In the genomic region with DNA sequence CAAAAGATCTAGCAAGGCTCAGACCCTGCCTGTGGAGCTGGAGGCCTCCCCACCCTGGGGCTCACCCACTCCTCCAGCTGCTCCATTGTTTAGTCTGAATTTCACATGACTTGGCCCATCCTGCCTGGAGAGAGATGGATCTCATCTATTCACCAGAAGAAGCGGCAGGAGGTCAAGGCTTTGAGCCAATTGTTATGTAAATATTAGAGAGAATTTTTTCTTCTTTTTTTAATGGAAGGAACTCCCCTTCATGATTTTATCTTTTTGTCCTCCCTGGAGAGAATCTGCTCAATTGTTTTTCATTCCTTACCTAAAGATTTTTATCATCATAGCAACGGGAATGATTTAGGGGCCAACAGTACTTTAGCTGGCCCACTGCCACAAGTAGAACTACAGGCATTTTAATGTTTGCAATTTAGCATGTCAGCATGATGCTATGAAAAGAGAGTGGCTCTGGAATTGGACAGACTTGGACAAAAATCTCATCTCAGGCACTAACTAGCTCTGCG, we compare ENCODE assay signal across 14 cellular contexts. TPM values are rescaled to one million over a fixed set of nuclear protein-coding genes. Genes with fewer than 3 reads are reported as not detected.
DNase-seq lines count a peak whose midpoint lies in the region; ATAC-seq and TF ChIP-seq lines count a peak whose summit lies in the region.
"Had no signal": no experiment of that assay in that cellular context is flagged by ENCODE, and none has a peak within 500 bp of the region (broad histone marks: within the 10 kb centered on the region; RNA-seq: fewer than 3 reads in every experiment).

No MANE protein-coding gene starts in this region.

- peaks cover 7% of the 10 kb centered on the region for H3K36me3 Mint-ChIP-seq in brain
- peaks cover 25% of the 10 kb centered on the region for H3K36me3 Mint-ChIP-seq in activated CD4-positive, alpha-beta memory T cell treated with anti-CD3 and anti-CD28 coated beads, Interleukin-2, amount 10 ng/mL, durations not matched to agents 7 days and 5 days (ENCODE audit: low read depth)

- intact Hi-C loops in heart right ventricle (cut with DNase I) (loop anchor here in 4 of 10 donors (1.0 to 5.0 kb wide), 4 partner anchors 33 to 114 kb away; partner anchors contain the start of gene GYPC (in 2 of the 4)), right cardiac atrium (cut with DNase I) (no loop called here), left lung (cut with DNase I) (no loop called here), upper lobe of right lung (cut with DNase I) (no loop called here)

- CTCF ChIA-PET in activated CD4-positive, alpha-beta memory T cell treated with anti-CD3 and anti-CD28 coated beads, Interleukin-2, amount 10 ng/mL, durations not matched to agents 7 days and 5 days (lab: Charles Lee) = no interaction called here

- H3K27me3 Mint-ChIP-seq in brain = no peaks in the 10 kb centered on the region
- H3K27me3 Mint-ChIP-seq in activated CD4-positive, alpha-beta memory T cell treated with anti-CD3 and anti-CD28 coated beads, Interleukin-2, amount 10 ng/mL, durations not matched to agents 7 days and 5 days = no peaks in the 10 kb centered on the region
- H3K27me3 Mint-ChIP-seq: activated naive CD8-positive, alpha-beta T cell treated with anti-CD3 and anti-CD28 coated beads, Interleukin-2, amount 10 ng/mL, durations not matched to agents 7 days and 5 days had no signal

- ATAC-seq in heart right ventricle (peak in 6 of 8 donors; percentile 43 to 81 (median 62)), right cardiac atrium (no peak), left lung (peak; percentile 56), upper lobe of right lung (no peak), HG03280 (IDR thresholded peaks at IDR 0.05; ENCODE audit: unreplicated experiment) (no peak)

- H3K27me3 ChIP-seq in heart right ventricle (no peaks in the 10 kb centered on the region), right cardiac atrium (ENCODE audit: control insufficient read depth, insufficient read depth) (no peaks in the 10 kb centered on the region), left lung (no peaks in the 10 kb centered on the region), upper lobe of right lung (no peaks in the 10 kb centered on the region)
- H3K27me3 ChIP-seq: SJSA1, uterus had no signal

- peak overlapping the region in 8 of 10 donors; percentile 35 to 80 (median 58) for H3K27ac ChIP-seq in heart right ventricle
- no peak overlapping the region for H3K27ac ChIP-seq in right cardiac atrium (ENCODE audit: low read length)
- peak overlapping the region; percentile 20 for H3K27ac ChIP-seq in left lung
- peak overlapping the region; percentile 51 for H3K27ac ChIP-seq in upper lobe of right lung
- H3K27ac ChIP-seq: KMS-11, SJSA1 had no signal

- 47 to 58% methylated on average over 3 of the region's 3 CpGs for WGBS in heart right ventricle, 2 donors
- WGBS in right cardiac atrium = 41% methylated on average over 3 of the region's 3 CpGs

- H3K4me3 Mint-ChIP-seq in brain = peak overlapping the region in 1 of 5 experiments; percentile 46
- H3K4me3 Mint-ChIP-seq in activated CD4-positive, alpha-beta memory T cell treated with anti-CD3 and anti-CD28 coated beads, Interleukin-2, amount 10 ng/mL, durations not matched to agents 7 days and 5 days = no peak overlapping the region
- H3K4me3 Mint-ChIP-seq: activated naive CD8-positive, alpha-beta T cell treated with anti-CD3 and anti-CD28 coated beads, Interleukin-2, amount 10 ng/mL, durations not matched to agents 7 days and 5 days had no signal

- peak in 1 of 2 donors; percentile 51 for DNase-seq in heart right ventricle
- DNase-seq in right cardiac atrium = no peak
- DNase-seq in left lung = no peak
- DNase-seq in upper lobe of right lung = no peak
- DNase-seq in iPS-NIHi7 (ENCODE audit: extremely low spot score) = no peak
- no peak for DNase-seq in activated CD4-positive, alpha-beta memory T cell treated with anti-CD3 and anti-CD28 coated beads, Interleukin-2, amount 10 ng/mL, durations not matched to agents 7 days and 5 days
- DNase-seq: activated naive CD8-positive, alpha-beta T cell treated with anti-CD3 and anti-CD28 coated beads, Interleukin-2, amount 10 ng/mL, durations not matched to agents 7 days and 5 days; DMS153; NCI-H1436 had no signal

- peaks cover 0 to 5% (median 0%) of the 10 kb centered on the region in 11 donors for H3K9me3 ChIP-seq in heart right ventricle
- no peaks in the 10 kb centered on the region for H3K9me3 ChIP-seq in right cardiac atrium (ENCODE audit: control insufficient read depth, low read length)
- H3K9me3 ChIP-seq in left lung = no peaks in the 10 kb centered on the region
- H3K9me3 ChIP-seq in upper lobe of right lung = no peaks in the 10 kb centered on the region
- H3K9me3 ChIP-seq: SJSA1, uterus had no signal

- H3K4me1 Mint-ChIP-seq in brain = peaks cover 46% of the 10 kb centered on the region
- peaks cover 2% of the 10 kb centered on the region for H3K4me1 Mint-ChIP-seq in activated CD4-positive, alpha-beta memory T cell treated with anti-CD3 and anti-CD28 coated beads, Interleukin-2, amount 10 ng/mL, durations not matched to agents 7 days and 5 days

- H3K4me1 ChIP-seq in heart right ventricle (peaks cover 8 to 81% (median 34%) of the 10 kb centered on the region in 9 donors), right cardiac atrium (ENCODE audit: control insufficient read depth, insufficient read depth, low read length) (peaks cover 6% of the 10 kb centered on the region), left lung (no peaks in the 10 kb centered on the region), upper lobe of right lung (peaks cover 19% of the 10 kb centered on the region)
- H3K4me1 ChIP-seq: SJSA1, uterus had no signal

- H3K9me3 Mint-ChIP-seq in brain = peaks cover 0 to 5% (median 5%) of the 10 kb centered on the region in 5 experiments
- no peaks in the 10 kb centered on the region for H3K9me3 Mint-ChIP-seq in activated CD4-positive, alpha-beta memory T cell treated with anti-CD3 and anti-CD28 coated beads, Interleukin-2, amount 10 ng/mL, durations not matched to agents 7 days and 5 days
- H3K9me3 Mint-ChIP-seq: activated naive CD8-positive, alpha-beta T cell treated with anti-CD3 and anti-CD28 coated beads, Interleukin-2, amount 10 ng/mL, durations not matched to agents 7 days and 5 days had no signal

- H3K36me3 ChIP-seq in heart right ventricle (peaks cover 0 to 36% (median 20%) of the 10 kb centered on the region in 9 donors), left lung (peaks cover 0 to 34% of the 10 kb centered on the region in 2 donors), upper lobe of right lung (peaks cover 17% of the 10 kb centered on the region)
- H3K36me3 ChIP-seq: SJSA1, uterus had no signal

- POLR2A ChIA-PET in activated CD4-positive, alpha-beta memory T cell treated with anti-CD3 and anti-CD28 coated beads, Interleukin-2, amount 10 ng/mL, durations not matched to agents 7 days and 5 days (lab: Charles Lee) = no interaction called here

- no peak for TF ChIP-seq CTCF in heart right ventricle (IDR thresholded peaks at IDR 0.05)
- TF ChIP-seq CTCF in brain (conservative IDR thresholded peaks at IDR 0.05) = no peak
- TF ChIP-seq CTCF in left lung (IDR thresholded peaks at IDR 0.05) = no peak
- no peak for TF ChIP-seq CTCF in upper lobe of right lung (IDR thresholded peaks at IDR 0.05)

- H3K27ac Mint-ChIP-seq in brain = peak overlapping the region in 3 of 5 experiments; percentile 60 to 88 (median 86)
- no peak overlapping the region for H3K27ac Mint-ChIP-seq in activated CD4-positive, alpha-beta memory T cell treated with anti-CD3 and anti-CD28 coated beads, Interleukin-2, amount 10 ng/mL, durations not matched to agents 7 days and 5 days
- H3K27ac Mint-ChIP-seq: activated naive CD8-positive, alpha-beta T cell treated with anti-CD3 and anti-CD28 coated beads, Interleukin-2, amount 10 ng/mL, durations not matched to agents 7 days and 5 days had no signal

- no peak overlapping the region for H3K4me3 ChIP-seq in heart right ventricle
- H3K4me3 ChIP-seq in right cardiac atrium (ENCODE audit: low read length) = no peak overlapping the region
- H3K4me3 ChIP-seq in left lung = no peak overlapping the region
- no peak overlapping the region for H3K4me3 ChIP-seq in upper lobe of right lung
- H3K4me3 ChIP-seq: SJSA1, uterus had no signal

RNA-seq across cellular contexts. Expression of gene GYPC, which starts 44.2 kb away (rescaled TPM):
- 100 to 1,000 TPM in 9 of 10 donors, 10 to 100 TPM in 1; 80.3 to 176 (median 123) TPM for total RNA-seq in heart right ventricle
- polyA plus RNA-seq in heart right ventricle = 100 to 1,000 TPM; 146 to 408 TPM
- total RNA-seq in right cardiac atrium = 10 to 100 TPM; 83.2 to 98.1 (median 88.3) TPM
- 113 TPM for polyA plus RNA-seq in right cardiac atrium
- 12.9 TPM for polyA plus RNA-seq in brain (ENCODE audit: insufficient read depth, low read depth, low replicate concordance)
- total RNA-seq in left lung = 10 to 100 TPM; 44.0 to 74.0 TPM
- 76.7 TPM for total RNA-seq in upper lobe of right lung
- 100 to 1,000 TPM; 133 TPM for total RNA-seq in activated CD4-positive, alpha-beta memory T cell treated with anti-CD3 and anti-CD28 coated beads, Interleukin-2, amount 10 ng/mL, durations not matched to agents 7 days and 5 days
- total RNA-seq: SJSA1 had no signal

Comparison
In these comparisons a context has a peak if more than half of its experiments do, and no peak if none do; other contexts are left out.
1. ATAC-seq: peak in heart right ventricle (6 of 8) and left lung (single experiment); none in right cardiac atrium (0 of 2), upper lobe of right lung (single experiment) and HG03280 (single experiment).